Comparison of ENCODE assay signal across 7 cellular contexts in genomic region chr2:42141687-42142475, GRCh38. TPM values are rescaled to one million over a fixed set of nuclear protein-coding genes. Genes with fewer than 3 reads are reported as not detected.
DNase-seq lines count a peak whose midpoint lies in the region; ATAC-seq and TF ChIP-seq lines count a peak whose summit lies in the region.

No MANE protein-coding gene starts in this region.

- H3K79me2 ChIP-seq in GM23248 (ENCODE audit: insufficient read depth): no peaks in the 10 kb centered on the region

- ATAC-seq in activated B cell treated with CpG ODN at 0.5 μM for 24 hours (ENCODE audit: low read depth) (peak; percentile 67), aorta (ENCODE audit: low FRiP score) (peak; percentile 77)

- POLR2A ChIA-PET in activated B cell treated with CpG ODN at 0.5 μM for 24 hours (lab: Charles Lee): interaction anchor here (0.5 to 2.2 kb wide), 6 partner anchors 9 to 148 kb away, joined by 3 to 12 read pairs (median 5); no protein-coding TSS in a partner anchor

- no peaks in the 10 kb centered on the region for H3K27me3 ChIP-seq in GM23248 (replicated peaks; ENCODE audit: insufficient read depth)
- no peaks in the 10 kb centered on the region for H3K27me3 ChIP-seq in esophagus (ENCODE audit: control insufficient read depth in 1 of 2, insufficient read depth in 2 of 2, low read length in 2 of 2)
- no peaks in the 10 kb centered on the region for H3K27me3 ChIP-seq in mucosa of stomach (ENCODE audit: control insufficient read depth, insufficient read depth, low read length)
- H3K27me3 ChIP-seq in aorta (ENCODE audit: control insufficient read depth in 1 of 2, insufficient read depth in 2 of 2, low read length in 1 of 2): no peaks in the 10 kb centered on the region

- H3K4me2 ChIP-seq in GM23248 (ENCODE audit: unreplicated experiment): peak overlapping the region; percentile 92

- DNase-seq in GM23248 (peak; percentile 83), NCI-H2029 treated with DMSO at 0.1 percent for 48 hours (lab: John Stamatoyannopoulos, UW) (peak; percentile 6), activated B cell treated with CpG ODN at 0.5 μM for 24 hours (no peak), aorta (peak; percentile 68 to 79), middle frontal gyrus (ENCODE audit: extremely low spot score, low spot score) (no peak)

- in situ Hi-C loops in GM23248 (cut with MboI): no loop called here

- 1 to 5% methylated on average over 11 to 13 of the region's 13 CpGs for WGBS in GM23248 (ENCODE audit: low coverage in 1 of 2, low lambda C conversion rate in 2 of 2, missing lambda C conversion rate in 2 of 2), 2 experiments
- 6 to 8% methylated on average over 13 of the region's 13 CpGs for WGBS in esophagus, 2 donors
- WGBS in aorta, 2 donors: 1% methylated on average over 13 of the region's 13 CpGs

- peak overlapping the region; percentile 84 for H3K27ac ChIP-seq in GM23248
- peak overlapping the region; percentile 74 to 87 for H3K27ac ChIP-seq in esophagus (ENCODE audit: low read depth in 2 of 2, low read length in 1 of 2)
- peak overlapping the region in 1 of 2 donors; percentile 33 for H3K27ac ChIP-seq in aorta (ENCODE audit: low read depth in 1 of 2, low read length in 2 of 2)

- peak overlapping the region; percentile 70 for H3K9ac ChIP-seq in GM23248
- peak overlapping the region; percentile 51 for H3K9ac ChIP-seq in mucosa of stomach (ENCODE audit: low read length)

- H3K4me1 ChIP-seq in GM23248 (ENCODE audit: insufficient read depth) (peaks cover 37% of the 10 kb centered on the region), esophagus (ENCODE audit: control insufficient read depth in 2 of 2, insufficient read depth in 2 of 2, low read length in 1 of 2) (peaks cover 0 to 5% of the 10 kb centered on the region in 2 donors), mucosa of stomach (ENCODE audit: control insufficient read depth, insufficient read depth, low read length) (peaks cover 17% of the 10 kb centered on the region), aorta (ENCODE audit: control insufficient read depth in 1 of 2, insufficient read depth in 2 of 2, low read length in 2 of 2) (peaks cover 0 to 9% of the 10 kb centered on the region in 2 donors)

- no peak for TF ChIP-seq CTCF in activated B cell treated with CpG ODN at 0.5 μM for 24 hours (IDR thresholded peaks at IDR 0.05)

- H3K27me3 Mint-ChIP-seq in activated B cell treated with CpG ODN at 0.5 μM for 24 hours: no peaks in the 10 kb centered on the region

- peak overlapping the region; percentile 41 for H3K27ac Mint-ChIP-seq in activated B cell treated with CpG ODN at 0.5 μM for 24 hours

- H3K9me3 ChIP-seq in GM23248 (ENCODE audit: low read depth) (no peaks in the 10 kb centered on the region), esophagus (ENCODE audit: control insufficient read depth in 2 of 2, insufficient read depth in 1 of 2, low read depth in 1 of 2, low read length in 1 of 2) (no peaks in the 10 kb centered on the region), mucosa of stomach (ENCODE audit: control insufficient read depth, low read length) (no peaks in the 10 kb centered on the region), aorta (ENCODE audit: control insufficient read depth, low read length) (no peaks in the 10 kb centered on the region)

- H3K4me3 Mint-ChIP-seq in activated B cell treated with CpG ODN at 0.5 μM for 24 hours: peak overlapping the region; percentile 53

- H3K9me2 ChIP-seq in GM23248 (ENCODE audit: insufficient read depth): no peaks in the 10 kb centered on the region

- peak overlapping the region; percentile 70 for H2AFZ ChIP-seq in GM23248

- peak overlapping the region; percentile 66 for H3K4me3 ChIP-seq in GM23248
- H3K4me3 ChIP-seq in esophagus (ENCODE audit: low read depth in 1 of 2, low read length in 2 of 2): peak overlapping the region in 1 of 2 donors; percentile 26
- H3K4me3 ChIP-seq in mucosa of stomach (ENCODE audit: low read length): no peak overlapping the region
- peak overlapping the region in 1 of 2 donors; percentile 28 for H3K4me3 ChIP-seq in aorta (ENCODE audit: low read length in 2 of 2)

- peaks cover 33% of the 10 kb centered on the region for H3K4me1 Mint-ChIP-seq in activated B cell treated with CpG ODN at 0.5 μM for 24 hours

- no peaks in the 10 kb centered on the region for H4K20me1 ChIP-seq in GM23248 (ENCODE audit: insufficient read depth)

- no peaks in the 10 kb centered on the region for H3K36me3 ChIP-seq in GM23248 (ENCODE audit: low read depth)
- H3K36me3 ChIP-seq in esophagus (ENCODE audit: control insufficient read depth in 2 of 2, insufficient read depth in 2 of 2, low read length in 1 of 2): no peaks in the 10 kb centered on the region
- no peaks in the 10 kb centered on the region for H3K36me3 ChIP-seq in mucosa of stomach (ENCODE audit: control insufficient read depth, insufficient read depth, low read length)
- H3K36me3 ChIP-seq in aorta (ENCODE audit: control insufficient read depth in 1 of 2, insufficient read depth in 2 of 2, low read length in 1 of 2): no peaks in the 10 kb centered on the region

- H3K9me3 Mint-ChIP-seq in activated B cell treated with CpG ODN at 0.5 μM for 24 hours: no peaks in the 10 kb centered on the region

- H3F3A ChIP-seq in GM23248 (ENCODE audit: insufficient read depth): peaks cover 42% of the 10 kb centered on the region

- peaks cover 9% of the 10 kb centered on the region for H3K36me3 Mint-ChIP-seq in activated B cell treated with CpG ODN at 0.5 μM for 24 hours (ENCODE audit: low read depth)

- intact Hi-C loops in activated B cell treated with CpG ODN at 0.5 μM for 24 hours (cut with micrococcal nuclease) (loop anchor here (2.0 kb wide), 1 partner anchor 19 kb away; no protein-coding TSS in a partner anchor), aorta (cut with DNase I) (no loop called here)

- CTCF ChIA-PET in activated B cell treated with CpG ODN at 0.5 μM for 24 hours (lab: Charles Lee): interaction anchor here (1.0 to 1.8 kb wide), 2 partner anchors 30 to 46 kb away, joined by 3 to 6 read pairs; no protein-coding TSS in a partner anchor

RNA-seq across cellular contexts. Expression of gene EML4, which starts 27.3 kb away (rescaled TPM):
- total RNA-seq in GM23248 (2014; rRNA removed; shearing (Covaris generic)): 19.3 and 21.8 TPM in 2 replicates
- polyA plus RNA-seq in GM23248 (2016; fragmentation: Nextera tagmentation; extraction: Ambion mirVana): 21.0 and 21.7 TPM in 2 replicates
- total RNA-seq in activated B cell treated with CpG ODN at 0.5 μM for 24 hours: 83.2 and 95.8 TPM in 2 replicates
- 1 to 10 TPM; 8.7 to 9.6 TPM for polyA plus RNA-seq in esophagus
- total RNA-seq in aorta: 10 to 100 TPM; 41.9 to 51.9 TPM
- 10 to 100 TPM in 1 of 2 donors, 1 to 10 TPM in 1; 9.6 to 19.7 TPM for polyA plus RNA-seq in aorta

Comparison
In these comparisons a context has a peak if more than half of its experiments do, and no peak if none do; other contexts are left out.
1. DNase-seq: peak in GM23248 (single experiment), NCI-H2029 treated with DMSO at 0.1 percent for 48 hours (single experiment) and aorta (2 of 2); none in activated B cell treated with CpG ODN at 0.5 μM for 24 hours (single experiment) and middle frontal gyrus (single experiment).